In genomic region chr9:134024393-134024792, GRCh38 we compare ENCODE assay signal across 8 cellular contexts. TPM values are rescaled to one million over a fixed set of nuclear protein-coding genes. Genes with fewer than 3 reads are reported as not detected.
DNase-seq lines count a peak whose midpoint lies in the region; ATAC-seq and TF ChIP-seq lines count a peak whose summit lies in the region.

No MANE protein-coding gene starts in this region.

- peaks cover 33% of the 10 kb centered on the region for H3K36me3 Mint-ChIP-seq in Calu3 (ENCODE audit: insufficient read depth, unreplicated experiment)

- H3K27ac ChIP-seq in PC-9 (no peak overlapping the region), ovary (peak overlapping the region in 1 of 2 donors; percentile 58)

- H3K27ac Mint-ChIP-seq in Calu3 (ENCODE audit: unreplicated experiment) = no peak overlapping the region

- no peaks in the 10 kb centered on the region for H4K20me1 ChIP-seq in PC-9 (ENCODE audit: insufficient read depth)

- H3K9me2 ChIP-seq in PC-9 (ENCODE audit: insufficient read depth) = no peaks in the 10 kb centered on the region

- no peaks in the 10 kb centered on the region for H3K79me2 ChIP-seq in PC-9 (ENCODE audit: low read depth)

- H3K27me3 Mint-ChIP-seq in Calu3 (ENCODE audit: unreplicated experiment) = no peaks in the 10 kb centered on the region

- TF ChIP-seq POLR2A in ovary (IDR thresholded peaks at IDR 0.05) = no peak

- H3K4me1 Mint-ChIP-seq in Calu3 (ENCODE audit: low read depth, unreplicated experiment) = no peaks in the 10 kb centered on the region

- H3K4me2 ChIP-seq in PC-9 = peak overlapping the region; percentile 78

- intact Hi-C loops in Calu3 (cut with micrococcal nuclease; ENCODE audit: unreplicated experiment) (no loop called here), PC-9 (cut with micrococcal nuclease; ENCODE audit: unreplicated experiment) (loop anchor here (2.0 kb wide), 3 partner anchors 32 to 140 kb away; partner anchors contain the start of genes RNU6ATAC and VAV2), ovary (cut with DNase I) (loop anchor here in 1 of 4 donors (10.0 kb wide), 1 partner anchor 110 kb away; the partner anchor contains the start of gene WDR5)

- TF ChIP-seq CTCF in Calu3 (IDR thresholded peaks at IDR 0.05; ENCODE audit: unreplicated experiment) = no peak
- TF ChIP-seq CTCF in PC-9 (conservative IDR thresholded peaks at IDR 0.05) = no peak
- TF ChIP-seq CTCF in epithelial cell of esophagus (IDR thresholded peaks at IDR 0.05; ENCODE audit: insufficient read depth, low read depth, low read length, missing control alignments) = no peak
- no peak for TF ChIP-seq CTCF in ovary (IDR thresholded peaks at IDR 0.05)
- TF ChIP-seq CTCF in GM20000 (IDR thresholded peaks at IDR 0.05; ENCODE audit: extremely low read depth, missing control alignments) = no peak

- H3K4me3 Mint-ChIP-seq in Calu3 (ENCODE audit: low read depth, unreplicated experiment) = peak overlapping the region; percentile 67

- POLR2A ChIA-PET in PC-9 (lab: Charles Lee; ENCODE audit: unreplicated experiment) = interaction anchor here (0.6 to 1.2 kb wide), 5 partner anchors 14 to 565 kb away, joined by 4 to 28 read pairs (median 17); no protein-coding TSS in a partner anchor

- H3K9me3 ChIP-seq in PC-9 (ENCODE audit: insufficient read depth, low read depth) (no peaks in the 10 kb centered on the region), ovary (no peaks in the 10 kb centered on the region)

- BruUV-seq in Calu3 (replicated peaks; lab: Mats Ljungman, UMichigan) = no TSS peak
- no TSS peak for BruUV-seq in PC-9 (replicated peaks; lab: Mats Ljungman, UMichigan)

- 40 to 46% (median 40%) methylated on average over 2 of the region's 2 CpGs for WGBS in ovary, 3 donors

- H3K9me3 Mint-ChIP-seq in Calu3 (ENCODE audit: low read depth, unreplicated experiment) = no peaks in the 10 kb centered on the region

- no peak for TF ChIP-seq EP300 in ovary (IDR thresholded peaks at IDR 0.05)

- 0 out of 2 replicates have a peak overlapping the region, but pooled peaks have one; percentile 61 for H2AFZ ChIP-seq in PC-9

- no peak for ATAC-seq in GM21515 (IDR thresholded peaks at IDR 0.05; ENCODE audit: unreplicated experiment)

- no peaks in the 10 kb centered on the region for H3K36me3 ChIP-seq in PC-9 (ENCODE audit: low read depth)
- H3K36me3 ChIP-seq in ovary = no peaks in the 10 kb centered on the region

- peaks cover 12% of the 10 kb centered on the region; the same call in 1 of the 2 replicates for H3F3A ChIP-seq in PC-9 (ENCODE audit: insufficient read depth, low read depth)

- DNase-seq in Calu3 = no peak
- DNase-seq in PC-9 = no peak
- DNase-seq in epithelial cell of esophagus (ENCODE audit: low read depth) = no peak
- DNase-seq in ovary = peak in 1 of 5 donors; percentile 28
- DNase-seq in nucleus accumbens (lab: John Stamatoyannopoulos, UW) = no peak
- DNase-seq in GM20000 (ENCODE audit: low spot score) = no peak
- DNase-seq in pons (ENCODE audit: low spot score) = no peak

- CTCF ChIA-PET in Calu3 (lab: Charles Lee) (interaction anchor here (0.7 to 1.4 kb wide), 4 partner anchors 29 to 622 kb away, joined by 5 to 7 read pairs (median 6); partner anchors contain the start of gene WDR5), PC-9 (lab: Charles Lee) (interaction anchor here (0.6 to 1.7 kb wide), 9 partner anchors 29 to 388 kb away, joined by 3 to 13 read pairs (median 6); no protein-coding TSS in a partner anchor)

- peak overlapping the region; percentile 39; the same call in 1 of the 2 replicates for H3K4me3 ChIP-seq in PC-9
- peak overlapping the region; percentile 38 for H3K4me3 ChIP-seq in epithelial cell of esophagus (ENCODE audit: low read length)
- peak overlapping the region; percentile 8 for H3K4me3 ChIP-seq in ovary

- peaks cover 10% of the 10 kb centered on the region for H3K4me1 ChIP-seq in PC-9 (replicated peaks; ENCODE audit: insufficient read depth)
- peaks cover 5% of the 10 kb centered on the region for H3K4me1 ChIP-seq in ovary (ENCODE audit: insufficient read depth)

- H3K27me3 ChIP-seq in PC-9 (ENCODE audit: insufficient read depth, low read depth) (no peaks in the 10 kb centered on the region), ovary (no peaks in the 10 kb centered on the region)

RNA-seq across cellular contexts. Expression of gene BRD3OS, which starts 0.9 kb away (rescaled TPM):
- 10.5 and 10.7 TPM in 2 replicates for total RNA-seq in Calu3 (2022)
- 23.7 and 26.2 TPM in 2 replicates for total RNA-seq in PC-9 (2021)
- 10 to 100 TPM; 14.5 to 26.3 (median 21.1) TPM for total RNA-seq in ovary
- polyA plus RNA-seq in ovary = 10 to 100 TPM; 17.1 to 28.1 TPM

RNA-seq across cellular contexts. Expression of gene VAV2, which starts 32.3 kb away (rescaled TPM):
- total RNA-seq in Calu3 (2022) (29.4 and 30.7 TPM in 2 replicates), PC-9 (2021) (36.0 and 36.5 TPM in 2 replicates), ovary (10 to 100 TPM in 2 of 7 donors, 1 to 10 TPM in 5; 3.7 to 14.1 (median 7.8) TPM)
- polyA plus RNA-seq in ovary = 1 to 10 TPM; 5.4 to 6.7 TPM

RNA-seq across cellular contexts. Expression of gene BRD3, which starts 43.4 kb away (rescaled TPM):
- total RNA-seq in Calu3 (2022) (30.8 and 31.1 TPM in 2 replicates), PC-9 (2021) (47.3 and 64.0 TPM in 2 replicates), ovary (10 to 100 TPM; 15.9 to 52.1 (median 39.2) TPM)
- polyA plus RNA-seq in ovary = 10 to 100 TPM; 14.9 to 17.1 TPM
